8 cellular contexts compared by ENCODE assay signal in genomic region chr13:33542309-33543088, GRCh38.
DNase-seq lines count a peak whose midpoint lies in the region; ATAC-seq and TF ChIP-seq lines count a peak whose summit lies in the region.

No MANE protein-coding gene starts in this region.

- intact Hi-C loops in adrenal gland (cut with DNase I) (loop anchor here in 1 of 2 donors (10.0 kb wide), 2 partner anchors 182 to 958 kb away; partner anchors contain the start of gene PDS5B), heart left ventricle (cut with DNase I) (loop anchor here in 9 of 10 donors (1.0 to 10.0 kb wide), 25 partner anchors 45 to 956 kb away; partner anchors contain the start of genes PDS5B (in 7 of the 9), STARD13 (in 5 of the 9), KL (in 2 of the 9) and RFC3 (in 1 of the 9))

- TF ChIP-seq CTCF in GM12874 (IDR thresholded peaks at IDR 0.05; ENCODE audit: insufficient read depth, low read depth, low read length) (peak; percentile 84), adrenal gland (IDR thresholded peaks at IDR 0.05) (peak; percentile 78 to 98 (median 95)), heart left ventricle (IDR thresholded peaks at IDR 0.05) (peak; percentile 85 to 98 (median 92)), upper lobe of left lung (IDR thresholded peaks at IDR 0.05) (peak; percentile 60 to 98 (median 94))

- WGBS in adrenal gland, 4 donors = 0 to 1% (median 0%) methylated on average over 14 to 70 of the region's 70 CpGs
- WGBS in heart left ventricle, 4 donors = 0 to 1% (median 0%) methylated on average over 28 to 70 of the region's 70 CpGs
- 0% methylated on average over 16 to 45 of the region's 70 CpGs for WGBS in upper lobe of left lung, 2 donors

- peak; percentile 38 to 77 for TF ChIP-seq POLR2A in adrenal gland (IDR thresholded peaks at IDR 0.05)
- TF ChIP-seq POLR2A in heart left ventricle (IDR thresholded peaks at IDR 0.05) = peak in 1 of 2 donors; percentile 56
- TF ChIP-seq POLR2A in upper lobe of left lung (IDR thresholded peaks at IDR 0.05) = peak in 3 of 4 donors; percentile 49 to 81 (median 65)

- peak; percentile 87 to 95 (median 90) for TF ChIP-seq EP300 in upper lobe of left lung (IDR thresholded peaks at IDR 0.05)

- DNase-seq in NCI-H1417 treated with DMSO at 0.1 percent for 48 hours (lab: John Stamatoyannopoulos, UW) = peak; percentile 87
- peak; percentile 97 for DNase-seq in SW480 (ENCODE audit: low spot score)
- DNase-seq in adrenal gland = peak; percentile 98 to 99 (median 99)
- peak; percentile 98 to 99 (median 99) for DNase-seq in heart left ventricle
- peak; percentile 97 for DNase-seq in pons (ENCODE audit: low spot score)
- DNase-seq in upper lobe of left lung = peak; percentile 98 to 100

- H3K27me3 ChIP-seq in adrenal gland (no peaks in the 10 kb centered on the region), heart left ventricle (no peaks in the 10 kb centered on the region), upper lobe of left lung (no peaks in the 10 kb centered on the region)

- ATAC-seq in HG02763 (IDR thresholded peaks at IDR 0.05; ENCODE audit: unreplicated experiment) = peak; percentile 88
- peak; percentile 92 to 98 (median 94) for ATAC-seq in heart left ventricle
- ATAC-seq in upper lobe of left lung (ENCODE audit: low FRiP score in 2 of 2) = peak; percentile 97 to 99

- peaks cover 20 to 28% of the 10 kb centered on the region in 2 donors for H3K4me1 ChIP-seq in adrenal gland (replicated peaks in 1 of 2)
- peaks cover 6 to 50% (median 26%) of the 10 kb centered on the region in 12 donors for H3K4me1 ChIP-seq in heart left ventricle
- H3K4me1 ChIP-seq in upper lobe of left lung = peaks cover 26 to 28% (median 27%) of the 10 kb centered on the region in 4 donors

- peak overlapping the region; percentile 96 to 99 (median 98) for H3K27ac ChIP-seq in adrenal gland
- H3K27ac ChIP-seq in heart left ventricle = peak overlapping the region; percentile 94 to 100 (median 97)
- peak overlapping the region; percentile 90 to 100 (median 97) for H3K27ac ChIP-seq in upper lobe of left lung

- H3K36me3 ChIP-seq in adrenal gland (replicated peaks in 1 of 2) (no peaks in the 10 kb centered on the region), heart left ventricle (no peaks in the 10 kb centered on the region), upper lobe of left lung (no peaks in the 10 kb centered on the region)

- no peaks in the 10 kb centered on the region for H3K9me3 ChIP-seq in adrenal gland (replicated peaks in 1 of 3)
- H3K9me3 ChIP-seq in heart left ventricle = no peaks in the 10 kb centered on the region
- no peaks in the 10 kb centered on the region for H3K9me3 ChIP-seq in upper lobe of left lung

- H3K4me3 ChIP-seq in adrenal gland = peak overlapping the region in 2 of 4 donors; percentile 17 to 40
- H3K4me3 ChIP-seq in heart left ventricle = peak overlapping the region; percentile 29 to 63 (median 54)
- H3K4me3 ChIP-seq in upper lobe of left lung = peak overlapping the region; percentile 26 to 51 (median 40)
